ENCODE assay signal across 9 cellular contexts in genomic region chr2:108593547-108594098, GRCh38.
DNase-seq lines count a peak whose midpoint lies in the region; ATAC-seq and TF ChIP-seq lines count a peak whose summit lies in the region.
"Had no signal": no experiment of that assay in that cellular context is flagged by ENCODE, and none has a peak within 500 bp of the region (broad histone marks: within the 10 kb centered on the region; RNA-seq: fewer than 3 reads in every experiment).

No MANE protein-coding gene starts in this region.

- ATAC-seq in central memory CD8-positive, alpha-beta T cell (replicated peaks; ENCODE audit: extremely low read depth, poor library complexity, severe bottlenecking): peak; percentile 30
- no peak for ATAC-seq in GM19455 (IDR thresholded peaks at IDR 0.05; ENCODE audit: unreplicated experiment)

- DNase-seq in ELR (ENCODE audit: low read depth) (peak; percentile 69), HS-27A (ENCODE audit: low read depth) (peak; percentile 73), nephron progenitor cell (no peak), midbrain (lab: John Stamatoyannopoulos, UW) (no peak), NCI-H1092 treated with DMSO at 0.1 percent for 48 hours (lab: John Stamatoyannopoulos, UW) (no peak)
- no peak for DNase-seq in central memory CD8-positive, alpha-beta T cell (ENCODE audit: low spot score in 2 of 2)
- no peak for DNase-seq in activated CD4-positive, alpha-beta T cell treated with anti-CD3 and anti-CD28 coated beads, Interleukin-2, amount 50 U/mL, for 48 hours
- DNase-seq: pancreas had no signal

- no peaks in the 10 kb centered on the region for H3K27me3 Mint-ChIP-seq in central memory CD8-positive, alpha-beta T cell
- no peaks in the 10 kb centered on the region for H3K27me3 Mint-ChIP-seq in nephron progenitor cell (ENCODE audit: low read depth, poor library complexity)

- no peaks in the 10 kb centered on the region for H3K9me3 Mint-ChIP-seq in central memory CD8-positive, alpha-beta T cell
- H3K9me3 Mint-ChIP-seq in nephron progenitor cell: no peaks in the 10 kb centered on the region

- no peaks in the 10 kb centered on the region for H3K36me3 Mint-ChIP-seq in central memory CD8-positive, alpha-beta T cell (ENCODE audit: insufficient read depth)
- peaks cover 5% of the 10 kb centered on the region for H3K36me3 Mint-ChIP-seq in nephron progenitor cell (ENCODE audit: low read depth)

- no peak for TF ChIP-seq CTCF in nephron progenitor cell (IDR thresholded peaks at IDR 0.05)

- H3K4me3 Mint-ChIP-seq in central memory CD8-positive, alpha-beta T cell: no peak overlapping the region
- H3K4me3 Mint-ChIP-seq in nephron progenitor cell: no peak overlapping the region

- peaks cover 26% of the 10 kb centered on the region for H3K4me1 Mint-ChIP-seq in central memory CD8-positive, alpha-beta T cell
- peaks cover 55% of the 10 kb centered on the region for H3K4me1 Mint-ChIP-seq in nephron progenitor cell

- H3K27ac Mint-ChIP-seq in central memory CD8-positive, alpha-beta T cell (ENCODE audit: low read depth): peak overlapping the region; percentile 60
- peak overlapping the region; percentile 89 for H3K27ac Mint-ChIP-seq in nephron progenitor cell

Comparison
In these comparisons a context has a peak if more than half of its experiments do, and no peak if none do; other contexts are left out.
1. DNase-seq: peak in ELR (single experiment) and HS-27A (single experiment); none in central memory CD8-positive, alpha-beta T cell (0 of 2), nephron progenitor cell (single experiment), midbrain (single experiment), NCI-H1092 treated with DMSO at 0.1 percent for 48 hours (single experiment) and activated CD4-positive, alpha-beta T cell treated with anti-CD3 and anti-CD28 coated beads, Interleukin-2, amount 50 U/mL, for 48 hours (0 of 2).